22 cellular contexts compared by ENCODE assay signal in the genomic region with DNA sequence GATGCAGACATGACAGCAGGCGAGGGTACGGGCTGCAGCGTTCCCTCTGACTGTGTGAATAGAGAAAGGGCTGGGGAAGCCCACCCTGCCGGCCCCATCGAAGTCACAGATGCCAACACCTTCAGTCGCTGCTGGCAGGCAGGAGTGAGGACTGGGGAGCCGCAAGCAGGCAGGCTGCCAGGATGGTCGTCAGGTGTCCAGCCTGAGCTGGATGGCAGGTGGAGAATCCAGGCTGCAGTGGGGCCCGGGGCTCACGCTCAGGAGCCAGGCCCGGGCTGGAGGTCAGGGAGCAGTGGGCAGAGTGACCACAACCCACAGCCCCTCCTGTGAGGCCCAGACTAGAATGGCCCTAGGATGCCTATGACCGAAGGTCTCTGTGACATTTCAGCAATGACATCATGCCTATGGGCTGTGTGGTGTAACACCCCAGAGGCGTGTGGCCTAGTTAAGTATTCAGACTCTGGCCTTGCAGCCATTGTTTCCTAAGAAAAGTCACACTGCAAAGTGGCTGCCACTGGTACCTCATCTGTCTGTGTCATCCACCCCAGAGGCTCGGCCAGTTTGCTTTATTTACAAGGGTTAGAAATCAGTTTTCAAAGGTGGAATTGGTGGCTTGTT. TPM values are rescaled to one million over a fixed set of nuclear protein-coding genes. Genes with fewer than 3 reads are reported as not detected.
DNase-seq lines count a peak whose midpoint lies in the region; ATAC-seq and TF ChIP-seq lines count a peak whose summit lies in the region.
"Had no signal": no experiment of that assay in that cellular context is flagged by ENCODE, and none has a peak within 500 bp of the region (broad histone marks: within the 10 kb centered on the region; RNA-seq: fewer than 3 reads in every experiment).

No MANE protein-coding gene starts in this region.

- H3K36me3 Mint-ChIP-seq in immature natural killer cell, result no peaks in the 10 kb centered on the region
- H3K36me3 Mint-ChIP-seq: brain; naive thymus-derived CD8-positive, alpha-beta T cell; T-cell had no signal

- no peak overlapping the region for H2BK120ac ChIP-seq in neuronal stem cell (ENCODE audit: low read depth, low read length)

- H3K27ac Mint-ChIP-seq in immature natural killer cell, result no peak overlapping the region
- H3K27ac Mint-ChIP-seq: endodermal cell; naive thymus-derived CD8-positive, alpha-beta T cell; stimulated activated naive CD8-positive, alpha-beta T cell treated with anti-CD3 and anti-CD28 coated beads, Interleukin-15, amount 100 ng/mL, for 72 hours; T-cell had no signal

- TF ChIP-seq POLR2A in GM18505 (IDR thresholded peaks at IDR 0.05; ENCODE audit: borderline replicate concordance, extremely low read depth, insufficient read depth, insufficient read length), result no peak

- DNase-seq in ecto neural progenitor cell (ENCODE audit: low spot score) (peak; percentile 39), neuronal stem cell (ENCODE audit: low spot score) (no peak), NCI-H524 (lab: John Stamatoyannopoulos, UW) (no peak), immature natural killer cell (no peak)
- DNase-seq: activated effector memory CD4-positive, alpha-beta T cell treated with Interleukin-2 at 50 U/mL for 16 hours; DMS53; endodermal cell; naive thymus-derived CD8-positive, alpha-beta T cell; NCI-H1417 treated with DMSO at 0.1 percent for 48 hours; NCI-H526 treated with DMSO at 0.1 percent for 48 hours; OCI-M1; SHP77 treated with DMSO at 0.1 percent for 48 hours; small intestine; stimulated activated CD4-positive, alpha-beta T cell treated with anti-CD3 and anti-CD28 coated beads, Interleukin-2, amount 100 ng/mL, for 48 hours; stimulated activated naive CD8-positive, alpha-beta T cell treated with anti-CD3 and anti-CD28 coated beads, Interleukin-15, amount 100 ng/mL, for 72 hours; T-cell had no signal

- H3K23ac ChIP-seq in neuronal stem cell (ENCODE audit: low read depth, low read length, poor library complexity), result peak overlapping the region; percentile 26

- H3K27me3 ChIP-seq in BLaER1 treated with 17β-estradiol and CSF1 and Interleukin-3, amounts not matched to agents 10 nM and 100 nM, result no peaks in the 10 kb centered on the region
- H3K27me3 ChIP-seq in neuronal stem cell (ENCODE audit: control insufficient read depth in 3 of 3, insufficient read depth in 3 of 3, low read depth in 1 of 3, low read length in 3 of 3), result peaks cover 0 to 7% (median 0%) of the 10 kb centered on the region in 3 experiments
- H3K27me3 ChIP-seq: upper lobe of left lung had no signal

- H2BK5ac ChIP-seq in neuronal stem cell (ENCODE audit: low read length), result no peak overlapping the region

- peak overlapping the region; percentile 68 for H3K18ac ChIP-seq in neuronal stem cell (ENCODE audit: low read length)

- no peak overlapping the region for H2BK12ac ChIP-seq in neuronal stem cell (ENCODE audit: low read length)

- H3K79me1 ChIP-seq in neuronal stem cell (ENCODE audit: low read depth, low read length), result no peaks in the 10 kb centered on the region

- H3K4me3 ChIP-seq in BLaER1 treated with 17β-estradiol and CSF1 and Interleukin-3, amounts not matched to agents 10 nM and 100 nM, result no peak overlapping the region
- no peak overlapping the region for H3K4me3 ChIP-seq in neuronal stem cell (ENCODE audit: low read length in 2 of 2)
- H3K4me3 ChIP-seq: heart left ventricle, upper lobe of left lung had no signal

- peak overlapping the region; percentile 64 for H2BK15ac ChIP-seq in neuronal stem cell (ENCODE audit: low read length)

- no peak overlapping the region for H2AFZ ChIP-seq in neuronal stem cell (ENCODE audit: low read length)

- peaks cover 0 to 55% (median 0%) of the 10 kb centered on the region in 11 experiments; a peak in 7 of 22 replicates for H4K20me1 ChIP-seq in BLaER1 treated with 17β-estradiol and CSF1 and Interleukin-3, amounts not matched to agents 10 nM and 100 nM

- no peak overlapping the region for H4K8ac ChIP-seq in neuronal stem cell (ENCODE audit: low read depth, low read length)

- H3K27ac ChIP-seq in BLaER1 treated with 17β-estradiol and CSF1 and Interleukin-3, amounts not matched to agents 10 nM and 100 nM, result no peak overlapping the region
- H3K27ac ChIP-seq in neuronal stem cell (replicated peaks; ENCODE audit: low read length), result no peak overlapping the region
- H3K27ac ChIP-seq: heart left ventricle, upper lobe of left lung had no signal

- peaks cover 14 to 77% (median 72%) of the 10 kb centered on the region in 10 experiments; a peak in 19 of 20 replicates for H3K4me1 ChIP-seq in BLaER1 treated with 17β-estradiol and CSF1 and Interleukin-3, amounts not matched to agents 10 nM and 100 nM
- peaks cover 0 to 7% of the 10 kb centered on the region in 2 donors for H3K4me1 ChIP-seq in neuronal stem cell (ENCODE audit: control insufficient read depth in 2 of 2, insufficient read depth in 1 of 2, low read depth in 1 of 2, low read length in 2 of 2)
- H3K4me1 ChIP-seq: heart left ventricle had no signal

- peaks cover 0 to 13% (median 6%) of the 10 kb centered on the region in 11 experiments; a peak in 9 of 22 replicates for H3K9me3 ChIP-seq in BLaER1 treated with 17β-estradiol and CSF1 and Interleukin-3, amounts not matched to agents 10 nM and 100 nM (replicated peaks in 1 of 11)
- H3K9me3 ChIP-seq in neuronal stem cell (replicated peaks in 1 of 2; ENCODE audit: control insufficient read depth in 2 of 2, insufficient read depth in 1 of 2, low read depth in 1 of 2, low read length in 2 of 2), result no peaks in the 10 kb centered on the region
- H3K9me3 ChIP-seq: heart left ventricle, upper lobe of left lung had no signal

- H3K4me2 ChIP-seq in BLaER1 treated with 17β-estradiol and CSF1 and Interleukin-3, amounts not matched to agents 10 nM and 100 nM, result peak overlapping the region in 7 of 11 experiments; percentile 9 to 94 (median 84); a peak in 10 of 22 replicates
- H3K4me2 ChIP-seq in neuronal stem cell (ENCODE audit: insufficient read depth, low read length, poor library complexity, severe bottlenecking), result no peak overlapping the region

- H3K27me3 Mint-ChIP-seq in immature natural killer cell (ENCODE audit: low read depth in 3 of 3), result peaks cover 0 to 6% (median 0%) of the 10 kb centered on the region in 3 donors

- no peaks in the 10 kb centered on the region for H3K4me1 Mint-ChIP-seq in immature natural killer cell
- H3K4me1 Mint-ChIP-seq: brain; naive thymus-derived CD8-positive, alpha-beta T cell; stimulated activated naive CD8-positive, alpha-beta T cell treated with anti-CD3 and anti-CD28 coated beads, Interleukin-15, amount 100 ng/mL, for 72 hours; T-cell had no signal

- no CpG with 5 or more reads among the region's 14 CpGs for WGBS in neuronal stem cell (ENCODE audit: extremely low coverage in 2 of 2, insufficient read length in 2 of 2, insufficient replicate concordance in 1 of 2), 2 donors

- ATAC-seq in GM21786 (IDR thresholded peaks at IDR 0.05; ENCODE audit: unreplicated experiment) (peak; percentile 45), GM18505 (IDR thresholded peaks at IDR 0.05; ENCODE audit: unreplicated experiment) (no peak)
- ATAC-seq: heart left ventricle; naive thymus-derived CD8-positive, alpha-beta T cell; stimulated activated naive CD8-positive, alpha-beta T cell treated with anti-CD3 and anti-CD28 coated beads, Interleukin-15, amount 100 ng/mL, for 72 hours; T-cell had no signal

- no peak overlapping the region for H4K91ac ChIP-seq in neuronal stem cell (ENCODE audit: low read depth, low read length, poor library complexity)

- peaks cover 0 to 2% (median 0%) of the 10 kb centered on the region in 6 donors for H3K9me3 Mint-ChIP-seq in immature natural killer cell
- H3K9me3 Mint-ChIP-seq: brain; endodermal cell; stimulated activated naive CD8-positive, alpha-beta T cell treated with anti-CD3 and anti-CD28 coated beads, Interleukin-15, amount 100 ng/mL, for 72 hours; T-cell had no signal

- peaks cover 0 to 29% (median 12%) of the 10 kb centered on the region in 11 experiments; a peak in 13 of 22 replicates for H3K36me3 ChIP-seq in BLaER1 treated with 17β-estradiol and CSF1 and Interleukin-3, amounts not matched to agents 10 nM and 100 nM
- H3K36me3 ChIP-seq in neuronal stem cell (replicated peaks in 1 of 2; ENCODE audit: control insufficient read depth in 2 of 2, insufficient read depth in 2 of 2, low read length in 2 of 2), result no peaks in the 10 kb centered on the region
- H3K36me3 ChIP-seq: heart left ventricle, upper lobe of left lung had no signal

- H3K9ac ChIP-seq in BLaER1 treated with 17β-estradiol and CSF1 and Interleukin-3, amounts not matched to agents 10 nM and 100 nM, result no peak overlapping the region
- peak overlapping the region; percentile 18 for H3K9ac ChIP-seq in neuronal stem cell (ENCODE audit: low read depth, low read length, poor library complexity)

- no peak overlapping the region for H3K4me3 Mint-ChIP-seq in immature natural killer cell
- H3K4me3 Mint-ChIP-seq: brain; endodermal cell; naive thymus-derived CD8-positive, alpha-beta T cell; stimulated activated naive CD8-positive, alpha-beta T cell treated with anti-CD3 and anti-CD28 coated beads, Interleukin-15, amount 100 ng/mL, for 72 hours; T-cell had no signal

- no peak overlapping the region for H2AK5ac ChIP-seq in neuronal stem cell (ENCODE audit: low read depth, low read length)

- no peak overlapping the region for H3K4ac ChIP-seq in neuronal stem cell (ENCODE audit: low read length)

- no peak overlapping the region for H3K14ac ChIP-seq in neuronal stem cell (ENCODE audit: low read length)

RNA-seq across cellular contexts. Expression of a gene that starts 15.7 kb away (rescaled TPM):
- polyA plus RNA-seq in neuronal stem cell (2013, experiment 1 of 2), result not detected
- not detected for polyA plus RNA-seq in neuronal stem cell (2013, experiment 2 of 2)
- polyA plus RNA-seq in immature natural killer cell, result not detected
- polyA plus RNA-seq: heart left ventricle; naive thymus-derived CD8-positive, alpha-beta T cell; small intestine had no signal
